ENCODE assay signal across 1 cellular context in the genomic region with DNA sequence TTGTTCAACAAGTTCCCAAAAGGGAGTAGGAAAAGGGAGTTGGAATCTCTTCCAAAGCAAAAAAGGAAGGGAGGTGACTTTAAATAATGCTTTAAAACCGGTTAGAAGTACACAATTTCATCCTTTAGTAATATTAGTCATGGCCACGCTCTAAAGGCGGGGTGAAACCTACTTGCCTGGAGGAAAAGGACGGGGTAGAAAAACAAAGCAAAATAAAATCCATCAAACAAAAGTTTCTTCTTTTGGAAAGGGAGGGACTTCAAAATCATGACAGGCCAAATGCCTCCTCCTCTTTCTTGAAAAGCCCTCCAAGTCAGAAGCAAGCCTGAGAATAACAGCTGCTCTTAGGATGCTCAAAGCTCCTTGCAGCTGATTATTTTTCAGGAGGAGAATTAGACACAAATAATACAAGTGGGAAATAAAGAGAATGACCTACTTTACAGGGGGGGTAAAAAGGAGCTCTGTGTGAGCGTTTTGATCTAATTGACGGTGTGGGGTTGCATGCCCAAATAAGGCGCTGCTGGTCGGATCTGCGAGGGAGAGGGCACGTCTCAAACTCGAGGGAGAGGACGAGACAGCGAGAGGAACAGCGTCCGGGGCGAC.
TF ChIP-seq lines count a peak whose summit lies in the region.

No MANE protein-coding gene starts in this region.

TF ChIP-seq in GM12878, 131 proteins besides CTCF, POLR2A, EP300 and RAD21 (continued from another document):
- TF ChIP-seq, protein P1, sequence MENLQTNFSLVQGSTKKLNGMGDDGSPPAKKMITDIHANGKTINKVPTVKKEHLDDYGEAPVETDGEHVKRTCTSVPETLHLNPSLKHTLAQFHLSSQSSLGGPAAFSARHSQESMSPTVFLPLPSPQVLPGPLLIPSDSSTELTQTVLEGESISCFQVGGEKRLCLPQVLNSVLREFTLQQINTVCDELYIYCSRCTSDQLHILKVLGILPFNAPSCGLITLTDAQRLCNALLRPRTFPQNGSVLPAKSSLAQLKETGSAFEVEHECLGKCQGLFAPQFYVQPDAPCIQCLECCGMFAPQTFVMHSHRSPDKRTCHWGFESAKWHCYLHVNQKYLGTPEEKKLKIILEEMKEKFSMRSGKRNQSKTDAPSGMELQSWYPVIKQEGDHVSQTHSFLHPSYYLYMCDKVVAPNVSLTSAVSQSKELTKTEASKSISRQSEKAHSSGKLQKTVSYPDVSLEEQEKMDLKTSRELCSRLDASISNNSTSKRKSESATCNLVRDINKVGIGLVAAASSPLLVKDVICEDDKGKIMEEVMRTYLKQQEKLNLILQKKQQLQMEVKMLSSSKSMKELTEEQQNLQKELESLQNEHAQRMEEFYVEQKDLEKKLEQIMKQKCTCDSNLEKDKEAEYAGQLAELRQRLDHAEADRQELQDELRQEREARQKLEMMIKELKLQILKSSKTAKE (IDR thresholded peaks at IDR 0.05; ENCODE audit: low read depth, poor library complexity, severe bottlenecking) = no peak
- no peak for TF ChIP-seq MEF2A (IDR thresholded peaks at IDR 0.05; ENCODE audit: insufficient read depth, low read depth, low read length)
- TF ChIP-seq WRNIP1 (IDR thresholded peaks at IDR 0.05; ENCODE audit: borderline replicate concordance, low read depth, low read length) = no peak
- no peak for TF ChIP-seq TCF12 (IDR thresholded peaks at IDR 0.05; ENCODE audit: low read depth, low read length)
- no peak for TF ChIP-seq IKZF1 (conservative IDR thresholded peaks at IDR 0.05)
